ENCODE assay signal across 1 cellular context in the genomic region with DNA sequence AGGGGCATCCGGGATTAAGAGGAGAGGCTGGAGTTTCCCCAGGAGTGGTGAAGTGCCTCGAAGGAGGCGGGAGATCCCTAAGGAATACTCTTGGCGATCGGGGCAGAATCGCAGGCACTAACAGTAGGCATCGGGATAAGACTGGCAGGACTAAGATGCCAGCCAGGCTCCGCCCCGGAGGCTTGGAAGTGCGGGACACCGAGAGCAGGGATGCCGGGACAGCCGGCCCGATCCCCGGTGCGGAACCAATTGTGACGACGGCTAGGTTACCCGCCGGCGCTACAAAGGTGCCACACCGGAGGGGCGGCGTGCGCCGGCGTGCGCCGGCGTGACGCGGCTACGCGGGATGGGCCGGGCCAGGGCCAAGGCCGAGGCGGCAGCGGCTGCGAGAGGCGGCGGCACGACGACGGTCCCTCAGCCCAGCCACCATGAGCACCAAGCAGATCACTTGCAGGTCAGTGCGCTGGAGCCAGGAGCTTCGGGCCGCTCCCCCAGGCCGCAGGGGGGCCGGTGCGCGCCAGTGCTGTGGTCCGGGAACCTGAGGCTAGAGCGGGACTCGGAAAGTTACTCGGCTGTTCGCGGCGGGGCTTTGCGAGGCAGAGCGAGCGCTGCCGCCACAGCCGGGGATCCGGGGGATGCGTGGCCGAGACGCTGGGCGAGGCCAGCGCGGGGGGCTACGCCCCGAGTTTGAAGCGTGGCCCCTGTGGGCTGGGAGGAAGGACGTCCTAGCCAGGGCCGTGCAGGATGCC.
TF ChIP-seq lines count a peak whose summit lies in the region.

TSS of gene MKRN2 (plus strand) at position 365 of the 749 bp plus-strand sequence. CDS start at position 429, 64 bp downstream.

TF ChIP-seq in HepG2, 621 proteins besides CTCF, POLR2A, EP300 and RAD21 (continued from another document and continues in another):
- TF ChIP-seq THAP9 (CRISPR knock-in tag; IDR thresholded peaks at IDR 0.05; ENCODE audit: borderline replicate concordance) (peak; percentile 72; the same call in 1 of the 2 replicates), GMEB2 (CRISPR knock-in tag; IDR thresholded peaks at IDR 0.05; ENCODE audit: low read depth) (peak; percentile 97), HNF4G (IDR thresholded peaks at IDR 0.05; ENCODE audit: borderline replicate concordance, low read depth, low read length) (peak; percentile 49; the same call in 1 of the 2 replicates), HNF4G (CRISPR knock-in tag; IDR thresholded peaks at IDR 0.05; ENCODE audit: borderline replicate concordance, low read depth) (peak; percentile 26; the same call in 1 of the 2 replicates), IRF2 (CRISPR knock-in tag; IDR thresholded peaks at IDR 0.05) (peak; percentile 91), ADNP (CRISPR knock-in tag; IDR thresholded peaks at IDR 0.05) (no peak), PAX8 (CRISPR knock-in tag; IDR thresholded peaks at IDR 0.05; ENCODE audit: borderline replicate concordance) (peak; percentile 81; the same call in 1 of the 2 replicates), ZFP36L2 (CRISPR knock-in tag; IDR thresholded peaks at IDR 0.05) (no peak), ZNF121 (CRISPR knock-in tag; IDR thresholded peaks at IDR 0.05) (peak; percentile 95), MBD4 (IDR thresholded peaks at IDR 0.05; ENCODE audit: borderline replicate concordance, low read length) (no peak), ZNF569 (CRISPR knock-in tag; IDR thresholded peaks at IDR 0.05; ENCODE audit: borderline replicate concordance) (no peak), TCF12 (IDR thresholded peaks at IDR 0.05) (no peak), TCF12 (CRISPR knock-in tag; IDR thresholded peaks at IDR 0.05) (0 out of 2 replicates have a peak, but pooled peaks have one; percentile 45), BRCA1 (CRISPR knock-in tag; IDR thresholded peaks at IDR 0.05) (no peak), ZNF574 (CRISPR knock-in tag; IDR thresholded peaks at IDR 0.05) (peak; percentile 91), ZNF143 (CRISPR knock-in tag; IDR thresholded peaks at IDR 0.05) (peak; percentile 73), AGO1 (IDR thresholded peaks at IDR 0.05; ENCODE audit: low read depth, low read length, poor library complexity, severe bottlenecking) (no peak), ZFY (CRISPR knock-in tag; IDR thresholded peaks at IDR 0.05) (peak; percentile 95), ZNF772 (CRISPR knock-in tag; IDR thresholded peaks at IDR 0.05) (peak; percentile 56; the same call in 1 of the 2 replicates), KAT7 (CRISPR knock-in tag; IDR thresholded peaks at IDR 0.05; ENCODE audit: borderline replicate concordance) (peak; percentile 83; the same call in 1 of the 2 replicates), ZNF441 (CRISPR knock-in tag; IDR thresholded peaks at IDR 0.05; ENCODE audit: borderline replicate concordance) (peak; percentile 60; the same call in 1 of the 2 replicates), ZNF75D (CRISPR knock-in tag; IDR thresholded peaks at IDR 0.05; ENCODE audit: borderline replicate concordance) (no peak), ZNF20 (CRISPR knock-in tag; IDR thresholded peaks at IDR 0.05) (no peak), ZNF564 (CRISPR knock-in tag; IDR thresholded peaks at IDR 0.05) (peak; percentile 77), TOE1 (CRISPR knock-in tag; IDR thresholded peaks at IDR 0.05) (no peak), TP53 (CRISPR knock-in tag; conservative IDR thresholded peaks at IDR 0.05) (0 out of 2 replicates have a peak, but pooled peaks have one; percentile 53), HIC2 (CRISPR knock-in tag; IDR thresholded peaks at IDR 0.05; ENCODE audit: low read depth) (peak; percentile 84), ZNF781 (CRISPR knock-in tag; IDR thresholded peaks at IDR 0.05; ENCODE audit: borderline replicate concordance, not compliant biosample characterization) (no peak), ZBTB21 (CRISPR knock-in tag; IDR thresholded peaks at IDR 0.05) (no peak), ZNF598 (CRISPR knock-in tag; IDR thresholded peaks at IDR 0.05; ENCODE audit: borderline replicate concordance) (0 out of 2 replicates have a peak, but pooled peaks have one; percentile 60), HOXA7 (CRISPR knock-in tag; IDR thresholded peaks at IDR 0.05) (no peak), ZMYM4 (CRISPR knock-in tag; IDR thresholded peaks at IDR 0.05) (peak; percentile 81), MXI1 (IDR thresholded peaks at IDR 0.05; ENCODE audit: borderline replicate concordance, low read depth, low read length) (peak; percentile 92; the same call in 2 of the 3 replicates), MAFG (CRISPR knock-in tag; IDR thresholded peaks at IDR 0.05) (no peak), ZFP36 (IDR thresholded peaks at IDR 0.05; ENCODE audit: borderline replicate concordance, low read depth, low read length, partially characterized antibody) (no peak), TAF1 (CRISPR knock-in tag; IDR thresholded peaks at IDR 0.05) (peak; percentile 96), ZNF317 (CRISPR knock-in tag; IDR thresholded peaks at IDR 0.05) (peak; percentile 52; the same call in 1 of the 2 replicates), TFDP1 (CRISPR knock-in tag; IDR thresholded peaks at IDR 0.05; ENCODE audit: borderline replicate concordance) (peak; percentile 58; the same call in 1 of the 2 replicates), CC2D1A (CRISPR knock-in tag; IDR thresholded peaks at IDR 0.05) (no peak), TIGD3 (CRISPR knock-in tag; IDR thresholded peaks at IDR 0.05; ENCODE audit: borderline replicate concordance) (no peak), NPAS2 (CRISPR knock-in tag; IDR thresholded peaks at IDR 0.05; ENCODE audit: borderline replicate concordance) (no peak), FOXK1 (CRISPR knock-in tag; IDR thresholded peaks at IDR 0.05; ENCODE audit: borderline replicate concordance, low read depth) (peak; percentile 49; the same call in 1 of the 2 replicates), EEA1 (CRISPR knock-in tag; IDR thresholded peaks at IDR 0.05; ENCODE audit: borderline replicate concordance) (no peak; the same call in 1 of the 2 replicates), THAP11 (CRISPR knock-in tag; IDR thresholded peaks at IDR 0.05) (peak; percentile 91), IKZF1 (IDR thresholded peaks at IDR 0.05) (no peak)
- TF ChIP-seq, protein P1, sequence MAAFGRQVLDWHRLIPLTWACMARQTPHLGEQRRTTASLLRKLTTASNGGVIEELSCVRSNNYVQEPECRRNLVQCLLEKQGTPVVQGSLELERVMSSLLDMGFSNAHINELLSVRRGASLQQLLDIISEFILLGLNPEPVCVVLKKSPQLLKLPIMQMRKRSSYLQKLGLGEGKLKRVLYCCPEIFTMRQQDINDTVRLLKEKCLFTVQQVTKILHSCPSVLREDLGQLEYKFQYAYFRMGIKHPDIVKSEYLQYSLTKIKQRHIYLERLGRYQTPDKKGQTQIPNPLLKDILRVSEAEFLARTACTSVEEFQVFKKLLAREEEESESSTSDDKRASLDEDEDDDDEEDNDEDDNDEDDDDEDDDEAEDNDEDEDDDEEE (CRISPR knock-in tag; IDR thresholded peaks at IDR 0.05): no peak; the same call in 1 of the 2 replicates
- TF ChIP-seq, protein P2, sequence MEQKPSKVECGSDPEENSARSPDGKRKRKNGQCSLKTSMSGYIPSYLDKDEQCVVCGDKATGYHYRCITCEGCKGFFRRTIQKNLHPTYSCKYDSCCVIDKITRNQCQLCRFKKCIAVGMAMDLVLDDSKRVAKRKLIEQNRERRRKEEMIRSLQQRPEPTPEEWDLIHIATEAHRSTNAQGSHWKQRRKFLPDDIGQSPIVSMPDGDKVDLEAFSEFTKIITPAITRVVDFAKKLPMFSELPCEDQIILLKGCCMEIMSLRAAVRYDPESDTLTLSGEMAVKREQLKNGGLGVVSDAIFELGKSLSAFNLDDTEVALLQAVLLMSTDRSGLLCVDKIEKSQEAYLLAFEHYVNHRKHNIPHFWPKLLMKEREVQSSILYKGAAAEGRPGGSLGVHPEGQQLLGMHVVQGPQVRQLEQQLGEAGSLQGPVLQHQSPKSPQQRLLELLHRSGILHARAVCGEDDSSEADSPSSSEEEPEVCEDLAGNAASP (CRISPR knock-in tag; IDR thresholded peaks at IDR 0.05; ENCODE audit: borderline replicate concordance): no peak; the same call in none of the 2 replicates
- TF ChIP-seq, protein P3, sequence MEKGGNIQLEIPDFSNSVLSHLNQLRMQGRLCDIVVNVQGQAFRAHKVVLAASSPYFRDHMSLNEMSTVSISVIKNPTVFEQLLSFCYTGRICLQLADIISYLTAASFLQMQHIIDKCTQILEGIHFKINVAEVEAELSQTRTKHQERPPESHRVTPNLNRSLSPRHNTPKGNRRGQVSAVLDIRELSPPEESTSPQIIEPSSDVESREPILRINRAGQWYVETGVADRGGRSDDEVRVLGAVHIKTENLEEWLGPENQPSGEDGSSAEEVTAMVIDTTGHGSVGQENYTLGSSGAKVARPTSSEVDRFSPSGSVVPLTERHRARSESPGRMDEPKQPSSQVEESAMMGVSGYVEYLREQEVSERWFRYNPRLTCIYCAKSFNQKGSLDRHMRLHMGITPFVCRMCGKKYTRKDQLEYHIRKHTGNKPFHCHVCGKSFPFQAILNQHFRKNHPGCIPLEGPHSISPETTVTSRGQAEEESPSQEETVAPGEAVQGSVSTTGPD (CRISPR knock-in tag; IDR thresholded peaks at IDR 0.05): no peak
